20 cellular contexts compared by ENCODE assay signal in the genomic region with DNA sequence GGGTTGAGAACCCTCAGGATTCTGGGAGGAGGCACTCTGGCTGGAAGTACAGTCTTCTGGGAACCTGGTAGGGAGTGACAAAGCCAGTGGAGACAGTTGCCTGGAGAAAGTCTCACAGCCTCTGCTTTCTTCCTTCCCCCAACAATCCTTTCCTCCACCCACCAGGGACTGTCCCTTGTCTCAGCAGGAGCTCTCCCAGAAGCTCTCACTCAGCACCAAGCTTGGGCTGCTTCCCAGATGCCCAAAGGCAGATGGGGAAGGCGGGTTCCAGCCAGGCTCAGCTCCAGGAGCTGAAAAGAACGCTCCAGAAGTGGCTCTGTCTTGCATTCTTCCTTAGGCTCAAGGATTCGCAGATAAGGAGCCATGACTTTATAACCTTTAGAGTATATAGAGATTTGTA. TPM values are rescaled to one million over a fixed set of nuclear protein-coding genes. Genes with fewer than 3 reads are reported as not detected.
A peak's percentile ranks its signal among the peaks of the same experiment; 100 is the strongest.
DNase-seq lines count a peak whose midpoint lies in the region; FAIRE-seq and TF ChIP-seq lines count a peak whose summit lies in the region.
"Had no signal": no experiment of that assay in that cellular context is flagged by ENCODE, and none has a peak within 500 bp of the region (broad histone marks: within the 10 kb centered on the region; RNA-seq: fewer than 3 reads in every experiment).

No MANE protein-coding gene starts in this region.

- H3K36me3 ChIP-seq in spleen: no peaks in the 10 kb centered on the region
- H3K36me3 ChIP-seq: HAP-1, SJCRH30 had no signal

- no peaks in the 10 kb centered on the region for H3K9me3 ChIP-seq in spleen
- H3K9me3 ChIP-seq: HAP-1, SJCRH30 had no signal

- TF ChIP-seq CTCF in spleen (IDR thresholded peaks at IDR 0.05 in 8 of 11, conservative IDR thresholded peaks at IDR 0.05 in 3 of 11): no peak

- H3K27ac ChIP-seq in spleen: no peak overlapping the region
- H3K27ac ChIP-seq: 22Rv1, RWPE1, SJCRH30 had no signal

- no peak for TF ChIP-seq POLR2A in spleen (IDR thresholded peaks at IDR 0.05)

- no peak for FAIRE-seq in RCC 7860 (lab: Jason Lieb, UNC)
- FAIRE-seq: GM19239, K562 had no signal

- peaks cover 0 to 13% (median 0%) of the 10 kb centered on the region in 7 donors for H3K27me3 ChIP-seq in spleen (replicated peaks in 1 of 7)

- peaks cover 0 to 30% (median 23%) of the 10 kb centered on the region in 6 donors for H3K4me1 ChIP-seq in spleen
- H3K4me1 ChIP-seq: HAP-1, SJCRH30 had no signal

- intact Hi-C loops in spleen (cut with DNase I; ENCODE audit: low total_unique reads): no loop called here

- 72 to 90% (median 77%) methylated on average over 3 of the region's 3 CpGs for WGBS in spleen, 5 donors

- no peak overlapping the region for H3K4me3 ChIP-seq in spleen
- H3K4me3 ChIP-seq: HAP-1, K562, SJCRH30 had no signal

- DNase-seq in DMS 273 (lab: John Stamatoyannopoulos, UW; ENCODE audit: unreplicated experiment) (peak; percentile 29), DMS 273 treated with DMSO at 0.1 percent for 48 hours (lab: John Stamatoyannopoulos, UW) (no peak), anterior cingulate cortex (lab: John Stamatoyannopoulos, UW) (peak in 32 of 58 donors; percentile 7 to 86 (median 34)), mucosa of gallbladder (ENCODE audit: low spot score) (peak; percentile 19), superior temporal gyrus (ENCODE audit: extremely low spot score) (peak; percentile 38), RCC 7860 (ENCODE audit: low spot score) (no peak), spleen (no peak)
- no peak for DNase-seq in central memory CD4-positive, alpha-beta T cell
- DNase-seq: C1 segment of cervical spinal cord, GF-D8, NCI-H1417 treated with DMSO at 0.1 percent for 48 hours, NCI-H1930, NCI-H526 treated with DMSO at 0.1 percent for 48 hours, OCI-M1, SJCRH30 had no signal

RNA-seq across cellular contexts. Expression of gene NAGK, which starts 7.6 kb away (rescaled TPM):
- total RNA-seq in mucosa of gallbladder (104 TPM), spleen (100 to 1,000 TPM; 123 to 306 (median 181) TPM)
- 100 to 1,000 TPM; 127 to 321 (median 266) TPM for polyA plus RNA-seq in spleen

Comparison
In these comparisons a context has a peak if more than half of its experiments do, and no peak if none do; other contexts are left out.
1. DNase-seq: peak in DMS 273 (single experiment), anterior cingulate cortex (32 of 58), mucosa of gallbladder (single experiment) and superior temporal gyrus (single experiment); none in DMS 273 treated with DMSO at 0.1 percent for 48 hours (single experiment), central memory CD4-positive, alpha-beta T cell (single experiment), RCC 7860 (single experiment) and spleen (single experiment).